ENCODE assay signal across 8 cellular contexts in genomic region chr4:152535236-152535902, GRCh38. TPM values are rescaled to one million over a fixed set of nuclear protein-coding genes. Genes with fewer than 3 reads are reported as not detected.
DNase-seq lines count a peak whose midpoint lies in the region; ATAC-seq, FAIRE-seq and TF ChIP-seq lines count a peak whose summit lies in the region.

No MANE protein-coding gene starts in this region.

- BruUV-seq in endothelial cell of umbilical vein (replicated peaks; lab: Mats Ljungman, UMichigan) = no TSS peak

- peak overlapping the region; percentile 93 for H3K4me3 ChIP-seq in WERI-Rb-1 (ENCODE audit: low read depth, low read length)
- peak overlapping the region; percentile 82 to 91 (median 82) for H3K4me3 ChIP-seq in endothelial cell of umbilical vein (replicated peaks in 1 of 3; ENCODE audit: insufficient read depth in 1 of 3, low read depth in 1 of 3, low read length in 3 of 3)

- peak overlapping the region; percentile 85 for H3K9ac ChIP-seq in endothelial cell of umbilical vein (replicated peaks; ENCODE audit: extremely low read depth, insufficient read depth, low read length)

- peaks cover 83% of the 10 kb centered on the region for H3K79me2 ChIP-seq in endothelial cell of umbilical vein (ENCODE audit: control insufficient read depth, insufficient read depth, low read length)

- peaks cover 33% of the 10 kb centered on the region for H3K36me3 ChIP-seq in WERI-Rb-1
- H3K36me3 ChIP-seq in endothelial cell of umbilical vein (ENCODE audit: control insufficient read depth in 2 of 2, extremely low read depth in 1 of 2, insufficient read depth in 2 of 2, low read length in 2 of 2) = no peaks in the 10 kb centered on the region

- ATAC-seq in Right ventricle myocardium inferior (peak; percentile 3), HG03095 (IDR thresholded peaks at IDR 0.05; ENCODE audit: unreplicated experiment) (peak; percentile 3)

- no peak for FAIRE-seq in endothelial cell of umbilical vein (lab: Jason Lieb, UNC)

- peak; percentile 74 for DNase-seq in Right ventricle myocardium inferior (ENCODE audit: missing footprints)
- no peak for DNase-seq in cardiac septum (ENCODE audit: low spot score)
- no peak for DNase-seq in WERI-Rb-1
- DNase-seq in endothelial cell of umbilical vein (ENCODE audit: low read depth, low spot score) = no peak
- DNase-seq in nephron progenitor cell = no peak
- no peak for DNase-seq in T1000 (lab: John Stamatoyannopoulos, UW)
- DNase-seq in NCI-H2029 treated with DMSO at 0.1 percent for 48 hours (lab: John Stamatoyannopoulos, UW) = no peak

- dilution Hi-C loops in endothelial cell of umbilical vein (cut with MboI; ENCODE audit: extremely low pct_ligation_motif_present, low sequenced_read_pairs) = no loop called here

- no peak overlapping the region for H3K27ac Mint-ChIP-seq in nephron progenitor cell

- H3K4me3 Mint-ChIP-seq in nephron progenitor cell = peak overlapping the region; percentile 99

- intact Hi-C loops in Right ventricle myocardium inferior (cut with DNase I) (no loop called here), cardiac septum (cut with DNase I) (no loop called here), endothelial cell of umbilical vein (cut with micrococcal nuclease) (loop anchor here (5.0 kb wide), 3 partner anchors 33 to 1118 kb away; no protein-coding TSS in a partner anchor)

- H3K9me1 ChIP-seq in endothelial cell of umbilical vein (replicated peaks; ENCODE audit: control insufficient read depth, extremely low read depth, insufficient read depth, low read length) = peaks cover 2% of the 10 kb centered on the region

- peaks cover 21% of the 10 kb centered on the region for H3K4me1 ChIP-seq in endothelial cell of umbilical vein (ENCODE audit: control insufficient read depth, extremely low read depth, insufficient read depth, low read length)

- H3K36me3 Mint-ChIP-seq in nephron progenitor cell (ENCODE audit: low read depth) = peaks cover 20% of the 10 kb centered on the region

- no peak for TF ChIP-seq POLR2A in endothelial cell of umbilical vein (IDR thresholded peaks at IDR 0.05; ENCODE audit: low read depth, low read length)

- peak overlapping the region; percentile 12 for H2AFZ ChIP-seq in endothelial cell of umbilical vein (ENCODE audit: low read depth, low read length)

- TF ChIP-seq CTCF in WERI-Rb-1 (IDR thresholded peaks at IDR 0.05; ENCODE audit: low read depth, low read length) = no peak
- no peak for TF ChIP-seq CTCF in endothelial cell of umbilical vein (IDR thresholded peaks at IDR 0.05; ENCODE audit: extremely low read depth in 1 of 2, insufficient read depth in 1 of 2, low read depth in 1 of 2, low read length in 2 of 2)
- TF ChIP-seq CTCF in nephron progenitor cell (IDR thresholded peaks at IDR 0.05) = no peak

- peaks cover 6% of the 10 kb centered on the region for H3K27me3 Mint-ChIP-seq in nephron progenitor cell (ENCODE audit: low read depth, poor library complexity)

- no peaks in the 10 kb centered on the region for H3K9me3 Mint-ChIP-seq in nephron progenitor cell

- no peaks in the 10 kb centered on the region for H3K9me3 ChIP-seq in WERI-Rb-1 (ENCODE audit: severe bottlenecking)
- H3K9me3 ChIP-seq in endothelial cell of umbilical vein (replicated peaks; ENCODE audit: control insufficient read depth, insufficient read depth, low read length) = no peaks in the 10 kb centered on the region

- CTCF ChIA-PET in endothelial cell of umbilical vein (lab: Charles Lee) = interaction anchor here (1.1 to 8.5 kb wide), 3 partner anchors 9 to 81 kb away, joined by 3 to 107 read pairs (median 7); no protein-coding TSS in a partner anchor

- POLR2A ChIA-PET in endothelial cell of umbilical vein (lab: Charles Lee) = interaction anchor here (1.2 to 1.8 kb wide), 2 partner anchors 19 to 34 kb away, joined by 4 to 5 read pairs; no protein-coding TSS in a partner anchor

- H3K27me3 ChIP-seq in WERI-Rb-1 (ENCODE audit: insufficient read depth, low read depth, severe bottlenecking) (no peaks in the 10 kb centered on the region), endothelial cell of umbilical vein (ENCODE audit: control insufficient read depth in 2 of 2, insufficient read depth in 2 of 2, low read length in 2 of 2) (no peaks in the 10 kb centered on the region)

- peak overlapping the region; percentile 92 for H3K27ac ChIP-seq in WERI-Rb-1
- peak overlapping the region; percentile 70 for H3K27ac ChIP-seq in endothelial cell of umbilical vein (ENCODE audit: insufficient read depth, low read depth, low read length)

- H3K4me1 Mint-ChIP-seq in nephron progenitor cell = peaks cover 57% of the 10 kb centered on the region

- no peaks in the 10 kb centered on the region for H4K20me1 ChIP-seq in endothelial cell of umbilical vein (replicated peaks; ENCODE audit: control insufficient read depth, extremely low read depth, insufficient read depth, low read length)

- peak overlapping the region; percentile 97 for H3K4me2 ChIP-seq in endothelial cell of umbilical vein (ENCODE audit: insufficient read depth, low read length)

TF ChIP-seq in endothelial cell of umbilical vein, 7 proteins besides CTCF, POLR2A, EP300 and RAD21:
- TF ChIP-seq EZH2 (IDR thresholded peaks at IDR 0.05; ENCODE audit: borderline replicate concordance, low read depth, low read length, severe bottlenecking) = no peak
- TF ChIP-seq, protein P1, sequence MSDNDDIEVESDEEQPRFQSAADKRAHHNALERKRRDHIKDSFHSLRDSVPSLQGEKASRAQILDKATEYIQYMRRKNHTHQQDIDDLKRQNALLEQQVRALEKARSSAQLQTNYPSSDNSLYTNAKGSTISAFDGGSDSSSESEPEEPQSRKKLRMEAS (IDR thresholded peaks at IDR 0.05; ENCODE audit: insufficient read depth, insufficient read length) = no peak
- TF ChIP-seq JUN (IDR thresholded peaks at IDR 0.05; ENCODE audit: borderline replicate concordance, insufficient read depth, insufficient read length, low read depth) = no peak
- no peak for TF ChIP-seq GATA2 (IDR thresholded peaks at IDR 0.05; ENCODE audit: insufficient read depth, insufficient read length, low read depth, low read length)
- no peak for TF ChIP-seq POLR2AphosphoS5 (IDR thresholded peaks at IDR 0.05; ENCODE audit: insufficient read depth, low read depth, low read length)
- TF ChIP-seq FOS (IDR thresholded peaks at IDR 0.05; ENCODE audit: borderline replicate concordance, insufficient read depth, low read length) = no peak
- no peak for TF ChIP-seq MYC (IDR thresholded peaks at IDR 0.05; ENCODE audit: low read depth, low read length)
TF ChIP-seq in endothelial cell of umbilical vein: peak in this region for 0.

RNA-seq across cellular contexts. Expression of gene FBXW7, which starts 0.5 kb away (rescaled TPM):
- total RNA-seq in Right ventricle myocardium inferior = 55.9 TPM
- 65.5 TPM for total RNA-seq in cardiac septum
- total RNA-seq in endothelial cell of umbilical vein = 27.9 and 28.1 TPM in 2 replicates
- polyA plus RNA-seq in endothelial cell of umbilical vein = 5.1 and 7.0 TPM in 2 replicates
- polyA plus RNA-seq in endothelial cell of umbilical vein (2011; cell fraction: cytosol; rRNA removed) = 7.0 and 7.7 TPM in 2 replicates
- polyA plus RNA-seq in endothelial cell of umbilical vein (2011; cell fraction: nucleus; rRNA removed) = 44.1 and 57.3 TPM in 2 replicates
- 12.7 and 15.2 TPM in 2 replicates for polyA plus RNA-seq in endothelial cell of umbilical vein (2012)
- polyA minus RNA-seq in endothelial cell of umbilical vein = 27.1 and 37.7 TPM in 2 replicates
- polyA minus RNA-seq in endothelial cell of umbilical vein (2011; cell fraction: cytosol; rRNA and poly(A)+ RNA removed) = 9.4 TPM
- 68.6 and 81.3 TPM in 2 replicates for polyA minus RNA-seq in endothelial cell of umbilical vein (2011; cell fraction: nucleus; rRNA and poly(A)+ RNA removed)
